Comparison of ENCODE assay signal across 23 cellular contexts in genomic region chr11:112759418-112759817, GRCh38.
"Had no signal": no experiment of that assay in that cellular context is flagged by ENCODE, and none has a peak within 500 bp of the region (broad histone marks: within the 10 kb centered on the region; RNA-seq: fewer than 3 reads in every experiment).

No MANE protein-coding gene starts in this region.

- H3K27me3 ChIP-seq: adrenal gland, breast epithelium had no signal

- H3K4me1 ChIP-seq: adrenal gland, breast epithelium had no signal

- DNase-seq: activated CD4-positive, alpha-beta memory T cell treated with anti-CD3 and anti-CD28 coated beads, Interleukin-2, amount 10 ng/mL, durations not matched to agents 7 days and 5 days; activated CD4-positive, alpha-beta T cell treated with anti-CD3 and anti-CD28 coated beads for 36 hours; activated CD4-positive, alpha-beta T cell treated with anti-CD3 and anti-CD28 coated beads, Interleukin-2, amount 50 U/mL, for 1 hour; activated CD8-positive, alpha-beta memory T cell treated with anti-CD3 and anti-CD28 coated beads, Interleukin-2, amount 50 U/mL, for 4 hours; activated gamma-delta T cell treated with Interleukin-2 at 50 U/mL for 16 hours; activated naive CD4-positive, alpha-beta T cell treated with anti-CD3 and anti-CD28 coated beads, Interleukin-2, amount 50 U/mL, for 16 hours; activated naive CD8-positive, alpha-beta T cell treated with anti-CD3 and anti-CD28 coated beads, Interleukin-2, amount 10 ng/mL, durations not matched to agents 7 days and 5 days; activated T-cell treated with anti-CD3 and anti-CD28 coated beads, Interleukin-2, amount 50 U/mL, for 72 hours; adrenal gland; aorta; central memory CD4-positive, alpha-beta T cell; NCI-H1092; NCI-H1417; NCI-H1930; NCI-H510A treated with DMSO at 0.1 percent for 48 hours; NCI-H748 treated with DMSO at 0.1 percent for 48 hours; PC-3; T-helper 1 cell; WERI-Rb-1 had no signal

- ATAC-seq: activated CD4-positive, alpha-beta T cell treated with anti-CD3 and anti-CD28 coated beads for 36 hours; activated T-cell treated with anti-CD3 and anti-CD28 coated beads, Interleukin-2, amount 50 U/mL, for 72 hours; HepG2; PC-3 had no signal

- H3K4me3 ChIP-seq: adrenal gland, breast epithelium, SK-N-MC had no signal

- H3K27ac ChIP-seq: adrenal gland, breast epithelium, KMS-11, SK-N-MC, WERI-Rb-1 had no signal

- H3K4me2 ChIP-seq: KMS-11 had no signal

- H3K36me3 ChIP-seq: adrenal gland, breast epithelium, WERI-Rb-1 had no signal

- H3K9me3 ChIP-seq: adrenal gland, breast epithelium had no signal

- H3K9ac ChIP-seq: KMS-11 had no signal
